ENCODE assay signal across 26 cellular contexts in the genomic region with DNA sequence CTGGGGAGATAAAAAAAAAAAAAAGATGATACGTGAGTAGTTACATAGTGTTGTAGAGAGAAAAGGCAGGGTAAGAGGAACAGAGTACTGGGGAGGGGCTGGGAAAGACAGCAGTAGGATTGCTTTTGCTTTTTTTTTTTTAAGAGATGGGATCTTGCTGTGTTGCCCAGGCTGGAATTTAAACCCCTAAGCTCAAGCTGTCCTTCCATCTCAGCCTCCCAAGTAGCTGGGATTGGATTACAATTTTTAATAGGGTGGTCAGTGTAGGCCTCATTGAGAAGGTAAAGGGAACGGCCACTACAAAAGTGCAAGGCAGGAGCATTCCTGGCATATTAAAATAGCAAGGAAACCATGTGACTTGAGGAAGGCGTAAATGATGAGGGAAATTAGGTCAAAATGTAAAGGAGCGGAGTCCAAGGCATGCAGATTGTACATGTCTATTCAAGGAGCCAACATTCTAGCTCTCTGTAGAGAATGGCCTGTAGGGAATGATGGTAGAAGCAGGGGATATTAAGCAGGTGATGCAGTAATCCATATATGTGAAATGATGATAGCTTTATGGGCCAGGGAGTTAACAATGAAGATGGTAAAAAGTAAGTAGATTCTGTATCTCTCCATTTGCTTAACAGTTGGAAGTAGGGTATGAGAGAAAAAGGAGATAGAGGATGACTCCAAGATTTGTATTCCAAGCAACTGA. TPM values are rescaled to one million over a fixed set of nuclear protein-coding genes. Genes with fewer than 3 reads are reported as not detected.
DNase-seq lines count a peak whose midpoint lies in the region; ATAC-seq, FAIRE-seq and TF ChIP-seq lines count a peak whose summit lies in the region.
"Had no signal": no experiment of that assay in that cellular context is flagged by ENCODE, and none has a peak within 500 bp of the region (broad histone marks: within the 10 kb centered on the region; RNA-seq: fewer than 3 reads in every experiment).

No MANE protein-coding gene starts in this region.

- H3K27ac ChIP-seq in brain microvascular endothelial cell = peak overlapping the region; percentile 59
- H3K27ac ChIP-seq in osteoblast (ENCODE audit: low read depth, low read length) = peak overlapping the region; percentile 47
- H3K27ac ChIP-seq in foreskin keratinocyte = no peak overlapping the region
- H3K27ac ChIP-seq: body of pancreas, colonic mucosa, KMS-11, spleen, VCaP had no signal

- ATAC-seq in foreskin keratinocyte = no peak
- ATAC-seq: activated naive CD8-positive, alpha-beta T cell treated with anti-CD3 and anti-CD28 coated beads, Interleukin-2, amount 50 U/mL, for 24 hours; body of pancreas had no signal

- H3K9me3 ChIP-seq in Caco-2 (no peaks in the 10 kb centered on the region), osteoblast (ENCODE audit: low read depth, low read length) (no peaks in the 10 kb centered on the region)
- H3K9me3 ChIP-seq: body of pancreas, colonic mucosa, spleen had no signal

- H3K36me3 Mint-ChIP-seq in Caco-2 (ENCODE audit: insufficient read depth, unreplicated experiment) = peaks cover 43% of the 10 kb centered on the region
- H3K36me3 Mint-ChIP-seq in HFFc6 (ENCODE audit: low read depth) = peaks cover 34% of the 10 kb centered on the region

- POLR2A ChIA-PET in Caco-2 (lab: Charles Lee) = no interaction called here

- no peak overlapping the region for H3K4me3 ChIP-seq in Caco-2 (ENCODE audit: low read depth, low read length)
- H3K4me3 ChIP-seq in brain microvascular endothelial cell (ENCODE audit: low read depth, low read length) = no peak overlapping the region
- no peak overlapping the region for H3K4me3 ChIP-seq in osteoblast (ENCODE audit: insufficient read depth, low read length)
- H3K4me3 ChIP-seq: body of pancreas, colonic mucosa, spleen had no signal

- in situ Hi-C loops in brain microvascular endothelial cell (cut with HindIII; ENCODE audit: low pct_ligation_motif_present, low sequenced_read_pairs) = no loop called here

- peaks cover 79% of the 10 kb centered on the region for H3K79me2 ChIP-seq in osteoblast (ENCODE audit: insufficient read depth, low read length)

- H3K4me3 Mint-ChIP-seq in Caco-2 (ENCODE audit: unreplicated experiment) (no peak overlapping the region), HFFc6 (peak overlapping the region; percentile 71)
- H3K4me3 Mint-ChIP-seq: activated CD4-positive, alpha-beta T cell treated with anti-CD3 and anti-CD28 coated beads, Interleukin-2, amount 10 ng/mL, durations not matched to agents 24 days and 14 days; activated naive CD8-positive, alpha-beta T cell treated with anti-CD3 and anti-CD28 coated beads, Interleukin-2, amount 50 U/mL, for 24 hours; activated T-cell treated with anti-CD3 and anti-CD28 coated beads, Interleukin-2, amount 50 U/mL, for 24 hours had no signal

- H3K9me3 Mint-ChIP-seq in Caco-2 (ENCODE audit: unreplicated experiment) (no peaks in the 10 kb centered on the region), HFFc6 (no peaks in the 10 kb centered on the region)
- H3K9me3 Mint-ChIP-seq: activated CD4-positive, alpha-beta T cell treated with anti-CD3 and anti-CD28 coated beads, Interleukin-2, amount 10 ng/mL, durations not matched to agents 24 days and 14 days; activated naive CD8-positive, alpha-beta T cell treated with anti-CD3 and anti-CD28 coated beads, Interleukin-2, amount 50 U/mL, for 24 hours; activated T-cell treated with anti-CD3 and anti-CD28 coated beads, Interleukin-2, amount 50 U/mL, for 24 hours; naive B cell had no signal

- no TSS peak for BruUV-seq in Caco-2 (replicated peaks; lab: Mats Ljungman, UMichigan)

- CTCF ChIA-PET in Caco-2 (lab: Charles Lee) = no interaction called here

- H3K4me1 Mint-ChIP-seq in Caco-2 (ENCODE audit: low read depth, unreplicated experiment) (peaks cover 19% of the 10 kb centered on the region), HFFc6 (ENCODE audit: low read depth) (peaks cover 10% of the 10 kb centered on the region)
- H3K4me1 Mint-ChIP-seq: activated CD4-positive, alpha-beta T cell treated with anti-CD3 and anti-CD28 coated beads, Interleukin-2, amount 10 ng/mL, durations not matched to agents 24 days and 14 days; activated naive CD8-positive, alpha-beta T cell treated with anti-CD3 and anti-CD28 coated beads, Interleukin-2, amount 50 U/mL, for 24 hours had no signal

- no peak for DNase-seq in Caco-2
- DNase-seq in HFFc6 = no peak
- DNase-seq in brain microvascular endothelial cell = no peak
- DNase-seq in osteoblast (ENCODE audit: insufficient read length, low spot score, missing footprints) = peak; percentile 57
- DNase-seq in RCC 7860 (ENCODE audit: low spot score) = no peak
- DNase-seq in foreskin keratinocyte = no peak
- DNase-seq in NCI-H524 (lab: John Stamatoyannopoulos, UW) = no peak
- DNase-seq in nucleus accumbens (lab: John Stamatoyannopoulos, UW) = no peak
- DNase-seq: activated CD4-positive, alpha-beta T cell treated with anti-CD3 and anti-CD28 coated beads, Interleukin-2, amount 10 ng/mL, durations not matched to agents 24 days and 14 days; activated naive CD8-positive, alpha-beta T cell treated with anti-CD3 and anti-CD28 coated beads, Interleukin-2, amount 50 U/mL, for 24 hours; activated T-cell treated with anti-CD3 and anti-CD28 coated beads, Interleukin-2, amount 50 U/mL, for 24 hours; body of pancreas; C1 segment of cervical spinal cord; colonic mucosa; effector memory CD4-positive, alpha-beta T cell; MM.1S; naive B cell; NCI-H2029 treated with DMSO at 0.1 percent for 48 hours; NCI-H748 treated with DMSO at 0.1 percent for 48 hours; occipital lobe; spleen; stimulated activated CD4-positive, alpha-beta T cell treated with anti-CD3 and anti-CD28 coated beads, Interleukin-2, amount 100 ng/mL, for 48 hours; substantia nigra; T-helper 9 cell had no signal

- H3K27ac Mint-ChIP-seq in Caco-2 (ENCODE audit: unreplicated experiment) (peak overlapping the region; percentile 71), HFFc6 (peak overlapping the region; percentile 89)
- H3K27ac Mint-ChIP-seq: activated CD4-positive, alpha-beta T cell treated with anti-CD3 and anti-CD28 coated beads, Interleukin-2, amount 10 ng/mL, durations not matched to agents 24 days and 14 days; activated naive CD8-positive, alpha-beta T cell treated with anti-CD3 and anti-CD28 coated beads, Interleukin-2, amount 50 U/mL, for 24 hours; activated T-cell treated with anti-CD3 and anti-CD28 coated beads, Interleukin-2, amount 50 U/mL, for 24 hours had no signal

- H2AFZ ChIP-seq in osteoblast (ENCODE audit: low read length) = no peak overlapping the region

- no peak for TF ChIP-seq CTCF in Caco-2 (IDR thresholded peaks at IDR 0.05; ENCODE audit: insufficient read depth in 1 of 2, low read depth in 1 of 2, low read length in 1 of 2, severe bottlenecking in 1 of 2, unreplicated experiment in 1 of 2)
- no peak for TF ChIP-seq CTCF in HFFc6 (IDR thresholded peaks at IDR 0.05)
- TF ChIP-seq CTCF in brain microvascular endothelial cell (IDR thresholded peaks at IDR 0.05; ENCODE audit: low read depth, low read length, missing control alignments) = no peak
- TF ChIP-seq CTCF in osteoblast (IDR thresholded peaks at IDR 0.05; ENCODE audit: extremely low read depth, low read depth, low read length) = no peak
- TF ChIP-seq CTCF in foreskin keratinocyte (conservative IDR thresholded peaks at IDR 0.05) = no peak

- no peak for FAIRE-seq in RCC 7860 (lab: Jason Lieb, UNC)

- peak overlapping the region; percentile 5 for H3K4me2 ChIP-seq in osteoblast (ENCODE audit: insufficient read depth, low read length)
- H3K4me2 ChIP-seq: KMS-11 had no signal

- H3K36me3 ChIP-seq in Caco-2 (ENCODE audit: control insufficient read depth, insufficient read depth, low read length) (no peaks in the 10 kb centered on the region), brain microvascular endothelial cell (replicated peaks) (no peaks in the 10 kb centered on the region), osteoblast (ENCODE audit: insufficient read depth, low read length) (no peaks in the 10 kb centered on the region)
- H3K36me3 ChIP-seq: colonic mucosa had no signal

- no peaks in the 10 kb centered on the region for H3K27me3 ChIP-seq in Caco-2 (replicated peaks; ENCODE audit: control insufficient read depth, insufficient read depth, low read length)
- no peaks in the 10 kb centered on the region for H3K27me3 ChIP-seq in brain microvascular endothelial cell (replicated peaks)
- no peaks in the 10 kb centered on the region for H3K27me3 ChIP-seq in osteoblast (ENCODE audit: insufficient read depth, low read length)
- H3K27me3 ChIP-seq in foreskin keratinocyte = no peaks in the 10 kb centered on the region
- H3K27me3 ChIP-seq: body of pancreas, colonic mucosa, spleen had no signal

- no peaks in the 10 kb centered on the region for H3K27me3 Mint-ChIP-seq in Caco-2 (ENCODE audit: insufficient read depth, unreplicated experiment)
- H3K27me3 Mint-ChIP-seq in HFFc6 (ENCODE audit: insufficient read depth) = no peaks in the 10 kb centered on the region
- H3K27me3 Mint-ChIP-seq: activated CD4-positive, alpha-beta T cell treated with anti-CD3 and anti-CD28 coated beads, Interleukin-2, amount 10 ng/mL, durations not matched to agents 24 days and 14 days; activated naive CD8-positive, alpha-beta T cell treated with anti-CD3 and anti-CD28 coated beads, Interleukin-2, amount 50 U/mL, for 24 hours; activated T-cell treated with anti-CD3 and anti-CD28 coated beads, Interleukin-2, amount 50 U/mL, for 24 hours; naive B cell had no signal

- intact Hi-C loops in Caco-2 (cut with micrococcal nuclease; ENCODE audit: unreplicated experiment) = no loop called here

- peaks cover 13% of the 10 kb centered on the region for H4K20me1 ChIP-seq in osteoblast (ENCODE audit: insufficient read depth, low read length)

- H3K4me1 ChIP-seq in Caco-2 (peaks cover 10% of the 10 kb centered on the region), osteoblast (ENCODE audit: insufficient read depth, low read length) (no peaks in the 10 kb centered on the region), foreskin keratinocyte (peaks cover 13% of the 10 kb centered on the region)
- H3K4me1 ChIP-seq: body of pancreas, colonic mucosa had no signal

RNA-seq across cellular contexts. Expression of a gene that starts 33.2 kb away (rescaled TPM):
- total RNA-seq in Caco-2 (2022) (146 and 165 TPM in 2 replicates), osteoblast (85.7 and 88.7 TPM in 2 replicates), foreskin keratinocyte (76.4 and 80.7 TPM in 2 replicates)
- total RNA-seq in HFFc6 (2021; fragmentation: NEBNext Ultra II Directional; extraction: Animal tissue kit (Norgen Biotek cat#: 25700)) = 100 to 1,000 TPM in 1 of 6 experiments, 10 to 100 TPM in 5; 75.4 to 101 (median 82.2) TPM
- 11.6 and 13.4 TPM in 2 replicates for polyA plus RNA-seq in foreskin keratinocyte
